8 cellular contexts compared by ENCODE assay signal in the genomic region with DNA sequence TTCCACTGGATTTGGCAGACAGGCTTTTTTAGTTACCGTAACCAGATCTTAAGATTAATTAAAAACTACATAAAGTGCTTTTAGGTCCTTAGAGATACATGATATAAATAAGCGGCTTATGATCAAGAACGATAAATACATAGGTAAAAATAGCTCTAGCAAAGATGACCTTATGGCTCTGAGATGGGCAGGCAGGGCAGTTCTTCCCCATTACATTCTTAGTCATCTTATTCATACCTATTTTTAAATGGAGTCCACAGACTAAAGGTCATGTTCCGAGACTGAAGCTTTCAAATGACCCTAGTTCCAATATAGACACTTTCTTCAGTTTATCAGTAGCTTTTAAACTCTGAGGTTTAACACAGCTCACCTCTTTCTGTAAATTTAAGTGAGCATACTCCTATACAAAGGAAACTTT. TPM values are rescaled to one million over a fixed set of nuclear protein-coding genes. Genes with fewer than 3 reads are reported as not detected.
A peak's percentile ranks its signal among the peaks of the same experiment; 100 is the strongest.
DNase-seq lines count a peak whose midpoint lies in the region; ATAC-seq and TF ChIP-seq lines count a peak whose summit lies in the region.

No MANE protein-coding gene starts in this region.

- peak overlapping the region; percentile 76 to 96 (median 93) for H3K27ac Mint-ChIP-seq in IgD-negative memory B cell
- peak overlapping the region; percentile 98 for H3K27ac Mint-ChIP-seq in central memory CD8-positive, alpha-beta T cell (ENCODE audit: low read depth)

- peak overlapping the region; percentile 95 to 100 (median 98) for H3K4me3 Mint-ChIP-seq in IgD-negative memory B cell
- H3K4me3 Mint-ChIP-seq in central memory CD8-positive, alpha-beta T cell: peak overlapping the region; percentile 99

- no peaks in the 10 kb centered on the region for H3K27me3 Mint-ChIP-seq in IgD-negative memory B cell
- H3K27me3 Mint-ChIP-seq in central memory CD8-positive, alpha-beta T cell: no peaks in the 10 kb centered on the region

- H3K9me3 Mint-ChIP-seq in IgD-negative memory B cell: peaks cover 0 to 1% (median 0%) of the 10 kb centered on the region in 3 donors
- H3K9me3 Mint-ChIP-seq in central memory CD8-positive, alpha-beta T cell: no peaks in the 10 kb centered on the region

- peak overlapping the region; percentile 84 to 94 for H3K4me3 ChIP-seq in mucosa of rectum (ENCODE audit: low read length in 2 of 2)

- H3K9me3 ChIP-seq in mucosa of rectum (ENCODE audit: control insufficient read depth in 2 of 2, low read length in 2 of 2): no peaks in the 10 kb centered on the region

- ATAC-seq in central memory CD8-positive, alpha-beta T cell (replicated peaks; ENCODE audit: extremely low read depth, poor library complexity, severe bottlenecking): no peak
- no peak for ATAC-seq in GM19467 (IDR thresholded peaks at IDR 0.05; ENCODE audit: unreplicated experiment)
- ATAC-seq in GM18909 (IDR thresholded peaks at IDR 0.05; ENCODE audit: poor library complexity, unreplicated experiment): no peak

- H3K9ac ChIP-seq in mucosa of rectum (ENCODE audit: low read depth in 1 of 2, low read length in 2 of 2): peak overlapping the region; percentile 93 to 100

- H3K27ac ChIP-seq in 22Rv1 (peak overlapping the region; percentile 93), mucosa of rectum (ENCODE audit: low read depth in 2 of 2, low read length in 2 of 2) (peak overlapping the region; percentile 75 to 95)

- H3K36me3 Mint-ChIP-seq in IgD-negative memory B cell: peaks cover 48% of the 10 kb centered on the region
- H3K36me3 Mint-ChIP-seq in central memory CD8-positive, alpha-beta T cell (ENCODE audit: insufficient read depth): peaks cover 93% of the 10 kb centered on the region

- H3K4me1 Mint-ChIP-seq in IgD-negative memory B cell: peaks cover 20 to 50% (median 42%) of the 10 kb centered on the region in 3 donors
- H3K4me1 Mint-ChIP-seq in central memory CD8-positive, alpha-beta T cell: peaks cover 54% of the 10 kb centered on the region

- no peaks in the 10 kb centered on the region for H3K27me3 ChIP-seq in mucosa of rectum (ENCODE audit: control insufficient read depth in 2 of 2, insufficient read depth in 2 of 2, low read length in 2 of 2)

- no peak for TF ChIP-seq CTCF in 22Rv1 (IDR thresholded peaks at IDR 0.05)

- DNase-seq in central memory CD8-positive, alpha-beta T cell (ENCODE audit: low spot score in 2 of 2): no peak
- no peak for DNase-seq in GM03348 (ENCODE audit: low spot score)
- no peak for DNase-seq in central memory CD4-positive, alpha-beta T cell

- H3K4me1 ChIP-seq in mucosa of rectum (ENCODE audit: control insufficient read depth in 2 of 2, insufficient read depth in 2 of 2, low read length in 2 of 2): peaks cover 38 to 40% of the 10 kb centered on the region in 2 donors

- peaks cover 49 to 52% of the 10 kb centered on the region in 2 donors for H3K36me3 ChIP-seq in mucosa of rectum (ENCODE audit: control insufficient read depth in 2 of 2, insufficient read depth in 2 of 2, low read length in 2 of 2)

RNA-seq across cellular contexts. Expression of a gene that starts 4.3 kb away (rescaled TPM):
- 99.6 TPM for polyA plus RNA-seq in IgD-negative memory B cell

RNA-seq across cellular contexts. Expression of a gene that starts 25.9 kb away (rescaled TPM):
- 0.30 TPM for polyA plus RNA-seq in IgD-negative memory B cell

RNA-seq across cellular contexts. Expression of a gene that starts 54.3 kb away (rescaled TPM):
- 73.9 TPM for polyA plus RNA-seq in IgD-negative memory B cell

RNA-seq across cellular contexts. Expression of a gene that starts 59.5 kb away (rescaled TPM):
- polyA plus RNA-seq in IgD-negative memory B cell: 1.0 TPM
